8 cellular contexts compared by ENCODE assay signal in genomic region chr19:7679771-7680605, GRCh38. TPM values are rescaled to one million over a fixed set of nuclear protein-coding genes. Genes with fewer than 3 reads are reported as not detected.
DNase-seq lines count a peak whose midpoint lies in the region; ATAC-seq and TF ChIP-seq lines count a peak whose summit lies in the region.

No MANE protein-coding gene starts in this region.

- no peak for TF ChIP-seq POLR2A in gastrocnemius medialis (IDR thresholded peaks at IDR 0.05)

- ATAC-seq in GM19455 (IDR thresholded peaks at IDR 0.05; ENCODE audit: unreplicated experiment) (peak; percentile 2), gastrocnemius medialis (no peak), HG03045 (IDR thresholded peaks at IDR 0.05; ENCODE audit: unreplicated experiment) (no peak)

- in situ Hi-C loops in gastrocnemius medialis (cut with MboI; ENCODE audit: low sequenced_read_pairs in 4 of 4): loop anchor here in 2 of 4 donors (5.0 to 10.0 kb wide), 2 partner anchors 108 to 115 kb away; no protein-coding TSS in a partner anchor

- H3K4me1 ChIP-seq in SJSA1 (replicated peaks): peaks cover 9% of the 10 kb centered on the region
- H3K4me1 ChIP-seq in gastrocnemius medialis: peaks cover 4 to 9% of the 10 kb centered on the region in 2 donors

- H3K27me3 ChIP-seq in SJSA1 (replicated peaks) (peaks cover 15% of the 10 kb centered on the region; the same call in 1 of the 2 replicates), gastrocnemius medialis (peaks cover 0 to 11% (median 0%) of the 10 kb centered on the region in 3 donors)

- DNase-seq in SJSA1 (ENCODE audit: low read depth in 1 of 2, low spot score in 2 of 2) (no peak), fibroblast of the aortic adventitia (ENCODE audit: low read depth) (no peak), gastrocnemius medialis (no peak), DMS153 treated with DMSO at 0.1 percent for 48 hours (lab: John Stamatoyannopoulos, UW; ENCODE audit: unreplicated experiment) (no peak)
- no peak for DNase-seq in stimulated activated naive CD4-positive, alpha-beta T cell (lab: John Stamatoyannopoulos, UW)
- DNase-seq in central memory CD4-positive, alpha-beta T cell: no peak

- H3K9me3 ChIP-seq in SJSA1 (replicated peaks) (no peaks in the 10 kb centered on the region), gastrocnemius medialis (no peaks in the 10 kb centered on the region)

- TF ChIP-seq CTCF in fibroblast of the aortic adventitia (IDR thresholded peaks at IDR 0.05; ENCODE audit: insufficient read depth, low read length): no peak
- TF ChIP-seq CTCF in gastrocnemius medialis (IDR thresholded peaks at IDR 0.05 in 4 of 5, conservative IDR thresholded peaks at IDR 0.05 in 1 of 5): no peak

- intact Hi-C loops in gastrocnemius medialis (cut with DNase I; ENCODE audit: low total_unique reads): loop anchor here (1.0 to 10.0 kb wide), 5 partner anchors 28 to 325 kb away; partner anchors contain the start of genes PET100 and XAB2

- H3K27ac ChIP-seq in SJSA1 (no peak overlapping the region), gastrocnemius medialis (peak overlapping the region in 3 of 4 donors; percentile 8 to 94 (median 93))

- H3K4me3 ChIP-seq in SJSA1 (peak overlapping the region; percentile 95), fibroblast of the aortic adventitia (ENCODE audit: low read depth, low read length) (peak overlapping the region; percentile 60), gastrocnemius medialis (peak overlapping the region; percentile 91 to 100 (median 94))

- peaks cover 29% of the 10 kb centered on the region for H3K36me3 ChIP-seq in SJSA1
- H3K36me3 ChIP-seq in gastrocnemius medialis: peaks cover 0 to 22% of the 10 kb centered on the region in 2 donors

RNA-seq across cellular contexts. Expression of gene TRAPPC5, which starts 0.6 kb away (rescaled TPM):
- 129 and 131 TPM in 2 replicates for total RNA-seq in SJSA1 (2014; rRNA removed; shearing (Covaris generic))
- total RNA-seq in fibroblast of the aortic adventitia (ENCODE audit: low replicate concordance) (26.3 and 38.8 TPM in 2 replicates), gastrocnemius medialis (100 to 1,000 TPM; 109 to 146 (median 126) TPM)

RNA-seq across cellular contexts. Expression of gene MCEMP1, which starts 3.1 kb away (rescaled TPM):
- total RNA-seq in SJSA1 (2014; rRNA removed; shearing (Covaris generic)): not detected in 2 replicates
- not detected in 2 replicates for total RNA-seq in fibroblast of the aortic adventitia (ENCODE audit: low replicate concordance)
- 1 to 10 TPM in 1 of 4 donors, under 1 TPM in 1, not detected in 2; 0.16 to 1.2 TPM for total RNA-seq in gastrocnemius medialis

RNA-seq across cellular contexts. Expression of gene RETN, which starts 11.1 kb away (rescaled TPM):
- not detected in 2 replicates for total RNA-seq in SJSA1 (2014; rRNA removed; shearing (Covaris generic))
- total RNA-seq in fibroblast of the aortic adventitia (ENCODE audit: low replicate concordance) (not detected in 2 replicates), gastrocnemius medialis (1 to 10 TPM in 1 of 4 donors, not detected in 3; 1.2 TPM)

RNA-seq across cellular contexts. Expression of gene FCER2, which starts 21.9 kb away (rescaled TPM):
- not detected in 2 replicates for total RNA-seq in SJSA1 (2014; rRNA removed; shearing (Covaris generic))
- total RNA-seq in fibroblast of the aortic adventitia (ENCODE audit: low replicate concordance) (not detected in 2 replicates), gastrocnemius medialis (not detected)

RNA-seq across cellular contexts. Expression of gene STXBP2, which starts 43.1 kb away (rescaled TPM):
- 0.13 TPM in 1 of 2 replicates, not detected in the other for total RNA-seq in SJSA1 (2014; rRNA removed; shearing (Covaris generic))
- total RNA-seq in fibroblast of the aortic adventitia (ENCODE audit: low replicate concordance) (0.90 and 2.8 TPM in 2 replicates), gastrocnemius medialis (1 to 10 TPM in 3 of 4 donors, under 1 TPM in 1; 0.87 to 3.7 (median 2.8) TPM)
